Comparison of ENCODE assay signal across 15 cellular contexts in genomic region chr2:197414515-197414914, GRCh38.
"Had no signal": no experiment of that assay in that cellular context is flagged by ENCODE, and none has a peak within 500 bp of the region (broad histone marks: within the 10 kb centered on the region; RNA-seq: fewer than 3 reads in every experiment).

No MANE protein-coding gene starts in this region.

- H3K9me3 ChIP-seq: adrenal gland, ovary, spleen, tibial artery had no signal

- H3K4me1 ChIP-seq: adrenal gland, tibial artery had no signal

- H2AFZ ChIP-seq: hepatocyte had no signal

- H3K27me3 ChIP-seq: adrenal gland, hepatocyte, ovary, spleen, tibial artery had no signal

- H3K27ac ChIP-seq: adrenal gland, epithelial cell of prostate, hepatocyte, ovary, spleen, tibial artery, WERI-Rb-1 had no signal

- H3K9me3 Mint-ChIP-seq: naive thymus-derived CD4-positive, alpha-beta T cell had no signal

- H3K27me3 Mint-ChIP-seq: naive thymus-derived CD4-positive, alpha-beta T cell had no signal

- ATAC-seq: naive thymus-derived CD4-positive, alpha-beta T cell had no signal

- H3K4me3 ChIP-seq: adrenal gland, hepatocyte, ovary, spleen, tibial artery had no signal

- H3K4me3 Mint-ChIP-seq: naive thymus-derived CD4-positive, alpha-beta T cell had no signal

- H3K4me2 ChIP-seq: hepatocyte had no signal

- DNase-seq: activated CD4-positive, alpha-beta T cell treated with anti-CD3 and anti-CD28 coated beads for 1 hour; activated CD4-positive, alpha-beta T cell treated with anti-CD3 and anti-CD28 coated beads, Interleukin-2, amount 50 U/mL, for 48 hours; activated naive CD4-positive, alpha-beta T cell; adrenal gland; foreskin fibroblast; mesenchymal stem cell; naive thymus-derived CD4-positive, alpha-beta T cell; ovary; spleen; stimulated activated CD4-positive, alpha-beta T cell treated with anti-CD3 and anti-CD28 coated beads, Interleukin-4, amount 100 ng/mL, for 4 hours; stimulated activated naive CD4-positive, alpha-beta T cell treated with Interleukin-2 at 50 U/mL for 16 hours; tibial artery; WERI-Rb-1 had no signal

- H3K36me3 ChIP-seq: ovary had no signal
